Comparison of ENCODE assay signal across 8 cellular contexts in genomic region chr2:95402370-95403203, GRCh38. TPM values are rescaled to one million over a fixed set of nuclear protein-coding genes. Genes with fewer than 3 reads are reported as not detected.
DNase-seq lines count a peak whose midpoint lies in the region; ATAC-seq and TF ChIP-seq lines count a peak whose summit lies in the region.

FAHD2A (plus strand) TSS chr2:95402708; CDS start chr2:95405559, 2,851 bp downstream.

- H3K27me3 Mint-ChIP-seq in neural progenitor cell (ENCODE audit: insufficient read depth, low read depth) = peaks cover 8% of the 10 kb centered on the region

- no peaks in the 10 kb centered on the region for H3F3A ChIP-seq in neural progenitor cell (ENCODE audit: low read depth)

- peak within 1 kb of the TSS; percentile 96 for H3K27ac Mint-ChIP-seq in neural progenitor cell

- H3K27ac ChIP-seq in SJSA1 (peak within 1 kb of the TSS; percentile 72), foreskin keratinocyte (peak within 1 kb of the TSS; percentile 69), neural progenitor cell (no peak within 1 kb of the TSS)

- H3K9me3 ChIP-seq in SJSA1 (replicated peaks) = no peaks in the 10 kb centered on the region
- H3K9me3 ChIP-seq in neural progenitor cell (ENCODE audit: low read depth) = no peaks in the 10 kb centered on the region

- H3K4me3 ChIP-seq in HFF-Myc (replicated peaks; ENCODE audit: low read depth, low read length) = peak within 1 kb of the TSS; percentile 99
- H3K4me3 ChIP-seq in SJSA1 = peak within 1 kb of the TSS; percentile 89
- peak within 1 kb of the TSS; percentile 93 for H3K4me3 ChIP-seq in neural progenitor cell

- DNase-seq in GM04503 (ENCODE audit: low read depth) (peak; percentile 42), HFF-Myc (ENCODE audit: extremely low read depth, low read depth) (peak; percentile 47), MV-4-11 (lab: John Stamatoyannopoulos, UW) (peak; percentile 84), SJSA1 (ENCODE audit: low read depth in 1 of 2, low spot score in 2 of 2) (peak; percentile 87 to 96), foreskin keratinocyte (peak; percentile 53 to 79), neural progenitor cell (ENCODE audit: low spot score) (peak; percentile 97), stromal cell of bone marrow (ENCODE audit: low read depth) (peak; percentile 80)
- DNase-seq in activated naive CD4-positive, alpha-beta T cell (lab: John Stamatoyannopoulos, UW) = peak; percentile 63 to 89 (median 82)

- TF ChIP-seq CTCF in HFF-Myc (IDR thresholded peaks at IDR 0.05; ENCODE audit: low read depth, low read length, missing control alignments) = no peak
- no peak for TF ChIP-seq CTCF in foreskin keratinocyte (conservative IDR thresholded peaks at IDR 0.05)
- TF ChIP-seq CTCF in neural progenitor cell (IDR thresholded peaks at IDR 0.05) = no peak

- peak within 1 kb of the TSS; percentile 94 for H2AFZ ChIP-seq in neural progenitor cell (replicated peaks)

- H3K36me3 ChIP-seq in SJSA1 (peaks cover 7% of the 10 kb centered on the region), neural progenitor cell (peaks cover 1% of the 10 kb centered on the region)

- ATAC-seq in foreskin keratinocyte = peak; percentile 84

- peak within 1 kb of the TSS; percentile 89 for H3K4me2 ChIP-seq in neural progenitor cell

- peaks cover 21% of the 10 kb centered on the region for H3K79me2 ChIP-seq in neural progenitor cell (ENCODE audit: low read depth)

- H3K27me3 ChIP-seq in SJSA1 (replicated peaks) (no peaks in the 10 kb centered on the region), foreskin keratinocyte (no peaks in the 10 kb centered on the region), neural progenitor cell (peaks cover 8% of the 10 kb centered on the region)

- peaks cover 1% of the 10 kb centered on the region for H3K36me3 Mint-ChIP-seq in neural progenitor cell

- peak within 1 kb of the TSS; percentile 97 for H3K4me3 Mint-ChIP-seq in neural progenitor cell

- H3K4me1 Mint-ChIP-seq in neural progenitor cell = peaks cover 18% of the 10 kb centered on the region

- peak within 1 kb of the TSS; percentile 90 for H3K9ac ChIP-seq in neural progenitor cell

- H4K20me1 ChIP-seq in neural progenitor cell (ENCODE audit: low read depth) = no peaks in the 10 kb centered on the region

- H3K9me3 Mint-ChIP-seq in neural progenitor cell = no peaks in the 10 kb centered on the region

- peaks cover 8% of the 10 kb centered on the region for H3K4me1 ChIP-seq in SJSA1 (replicated peaks)
- H3K4me1 ChIP-seq in foreskin keratinocyte = no peaks in the 10 kb centered on the region
- peaks cover 5% of the 10 kb centered on the region for H3K4me1 ChIP-seq in neural progenitor cell

RNA-seq across cellular contexts. Expression of gene FAHD2A, which starts in this region (rescaled TPM):
- 42.5 and 52.7 TPM in 2 replicates for total RNA-seq in SJSA1 (2014; rRNA removed; shearing (Covaris generic))
- 41.1 and 45.3 TPM in 2 replicates for total RNA-seq in foreskin keratinocyte
- 49.2 and 52.3 TPM in 2 replicates for polyA plus RNA-seq in foreskin keratinocyte
- total RNA-seq in neural progenitor cell (ENCODE audit: low replicate concordance) = 36.4 and 37.0 TPM in 2 replicates

Comparison
In these comparisons a context has a peak if more than half of its experiments do, and no peak if none do; other contexts are left out.
1. DNase-seq: peak in every context shown above with its lines; median percentile 97 in neural progenitor cell; 92 in SJSA1; 84 in MV-4-11; 82 in activated naive CD4-positive, alpha-beta T cell; 80 in stromal cell of bone marrow; 66 in foreskin keratinocyte; 47 in HFF-Myc; 42 in GM04503.